1 cellular context compared by ENCODE assay signal in genomic region chrX:16466640-16467432, GRCh38.
TF ChIP-seq lines count a peak whose summit lies in the region.

No MANE protein-coding gene starts in this region.

TF ChIP-seq in SK-N-SH treated with all-trans-retinoic acid at 6 μM for 48 hours, 23 proteins besides CTCF, POLR2A, EP300 and RAD21 (continued from another document):
- no peak for TF ChIP-seq ZNF70 (CRISPR knock-in tag; IDR thresholded peaks at IDR 0.05)
- no peak for TF ChIP-seq SNAI2 (CRISPR knock-in tag; IDR thresholded peaks at IDR 0.05)
- TF ChIP-seq RARB (CRISPR knock-in tag; IDR thresholded peaks at IDR 0.05): no peak
- TF ChIP-seq, protein P1, sequence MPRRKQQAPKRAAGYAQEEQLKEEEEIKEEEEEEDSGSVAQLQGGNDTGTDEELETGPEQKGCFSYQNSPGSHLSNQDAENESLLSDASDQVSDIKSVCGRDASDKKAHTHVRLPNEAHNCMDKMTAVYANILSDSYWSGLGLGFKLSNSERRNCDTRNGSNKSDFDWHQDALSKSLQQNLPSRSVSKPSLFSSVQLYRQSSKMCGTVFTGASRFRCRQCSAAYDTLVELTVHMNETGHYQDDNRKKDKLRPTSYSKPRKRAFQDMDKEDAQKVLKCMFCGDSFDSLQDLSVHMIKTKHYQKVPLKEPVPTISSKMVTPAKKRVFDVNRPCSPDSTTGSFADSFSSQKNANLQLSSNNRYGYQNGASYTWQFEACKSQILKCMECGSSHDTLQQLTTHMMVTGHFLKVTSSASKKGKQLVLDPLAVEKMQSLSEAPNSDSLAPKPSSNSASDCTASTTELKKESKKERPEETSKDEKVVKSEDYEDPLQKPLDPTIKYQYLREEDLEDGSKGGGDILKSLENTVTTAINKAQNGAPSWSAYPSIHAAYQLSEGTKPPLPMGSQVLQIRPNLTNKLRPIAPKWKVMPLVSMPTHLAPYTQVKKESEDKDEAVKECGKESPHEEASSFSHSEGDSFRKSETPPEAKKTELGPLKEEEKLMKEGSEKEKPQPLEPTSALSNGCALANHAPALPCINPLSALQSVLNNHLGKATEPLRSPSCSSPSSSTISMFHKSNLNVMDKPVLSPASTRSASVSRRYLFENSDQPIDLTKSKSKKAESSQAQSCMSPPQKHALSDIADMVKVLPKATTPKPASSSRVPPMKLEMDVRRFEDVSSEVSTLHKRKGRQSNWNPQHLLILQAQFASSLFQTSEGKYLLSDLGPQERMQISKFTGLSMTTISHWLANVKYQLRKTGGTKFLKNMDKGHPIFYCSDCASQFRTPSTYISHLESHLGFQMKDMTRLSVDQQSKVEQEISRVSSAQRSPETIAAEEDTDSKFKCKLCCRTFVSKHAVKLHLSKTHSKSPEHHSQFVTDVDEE (CRISPR knock-in tag; IDR thresholded peaks at IDR 0.05): no peak
- no peak for TF ChIP-seq ZFP30 (CRISPR knock-in tag; IDR thresholded peaks at IDR 0.05)
- TF ChIP-seq ZNF565 (CRISPR knock-in tag; conservative IDR thresholded peaks at IDR 0.05; ENCODE audit: low read depth): no peak
- TF ChIP-seq BACH2 (CRISPR knock-in tag; IDR thresholded peaks at IDR 0.05; ENCODE audit: borderline replicate concordance): no peak
